Comparison of ENCODE assay signal across 15 cellular contexts in genomic region chr5:178050873-178051272, GRCh38. TPM values are rescaled to one million over a fixed set of nuclear protein-coding genes. Genes with fewer than 3 reads are reported as not detected.
"Had no signal": no experiment of that assay in that cellular context is flagged by ENCODE, and none has a peak within 500 bp of the region (broad histone marks: within the 10 kb centered on the region; RNA-seq: fewer than 3 reads in every experiment).

No MANE protein-coding gene starts in this region.

RNA-seq across cellular contexts. Expression of gene PROP1, which starts 54.8 kb away (rescaled TPM):
- total RNA-seq: stomach, subcutaneous adipose tissue, suprapubic skin, temporal lobe, testis, thoracic aorta, thyroid gland, tibial nerve, transverse colon, upper lobe of left lung, ureter, urinary bladder, uterus, vagina had no signal
- polyA plus RNA-seq: stomach, thymus, urinary bladder had no signal
